In the genomic region with DNA sequence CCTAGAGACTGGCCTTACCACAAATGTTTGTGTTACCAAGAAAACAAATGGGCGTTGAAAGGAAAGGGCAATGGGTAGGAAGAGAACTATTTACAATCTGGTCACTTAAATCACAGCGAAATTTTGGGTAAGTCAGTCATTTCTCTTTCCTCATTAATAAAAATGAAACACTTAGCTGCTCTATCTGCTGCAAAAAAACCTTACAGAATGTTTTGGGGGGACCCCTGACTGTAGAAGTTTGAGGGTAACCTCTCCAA, we compare ENCODE assay signal across 8 cellular contexts. TPM values are rescaled to one million over a fixed set of nuclear protein-coding genes. Genes with fewer than 3 reads are reported as not detected.
DNase-seq lines count a peak whose midpoint lies in the region; ATAC-seq, FAIRE-seq and TF ChIP-seq lines count a peak whose summit lies in the region.

No MANE protein-coding gene starts in this region.

- H3K27ac ChIP-seq in cardiac muscle cell (peak overlapping the region; percentile 96), GM12878 (ENCODE audit: control insufficient read depth, insufficient read depth) (peak overlapping the region; percentile 81), urinary bladder (ENCODE audit: low read depth) (peak overlapping the region; percentile 84)

- CTCF ChIA-PET in GM12878 (lab: Yijun Ruan, JAX) (interaction anchor here (0.9 to 2.8 kb wide), 6 partner anchors 30 to 195 kb away, joined by 3 to 24 read pairs (median 4); no protein-coding TSS in a partner anchor), GM10248 (lab: Yijun Ruan, JAX) (interaction anchor here (0.8 to 2.0 kb wide), 6 partner anchors 9 to 39 kb away, joined by 3 to 5 read pairs (median 4); a partner anchor contains a TSS)

- no peaks in the 10 kb centered on the region for H3K36me3 ChIP-seq in cardiac muscle cell
- peaks cover 0 to 7% of the 10 kb centered on the region in 2 experiments; a peak in 2 of 4 replicates for H3K36me3 ChIP-seq in GM12878 (ENCODE audit: control insufficient read depth in 2 of 2, insufficient read depth in 2 of 2, low read length in 1 of 2)
- no peaks in the 10 kb centered on the region for H3K36me3 ChIP-seq in urinary bladder (ENCODE audit: insufficient read depth)

- H3K27me3 ChIP-seq in cardiac muscle cell: no peaks in the 10 kb centered on the region
- no peaks in the 10 kb centered on the region for H3K27me3 ChIP-seq in GM12878 (replicated peaks in 1 of 2; ENCODE audit: control insufficient read depth in 2 of 2, insufficient read depth in 2 of 2, low read length in 1 of 2)

- BruUV-seq in GM12878 (replicated peaks; lab: Mats Ljungman, UMichigan): TSS peak; percentile 94

- H4K20me1 ChIP-seq in GM12878 (ENCODE audit: control insufficient read depth, insufficient read depth): no peaks in the 10 kb centered on the region

- peak overlapping the region; percentile 72 for H3K4me3 ChIP-seq in cardiac muscle cell
- peak overlapping the region; percentile 84 for H3K4me3 ChIP-seq in GM12878
- H3K4me3 ChIP-seq in urinary bladder (ENCODE audit: low read depth, low read length): peak overlapping the region; percentile 90

- peak; percentile 18 for FAIRE-seq in GM12878 (lab: Jason Lieb, UNC)

- no peak for DNase-seq in cardiac muscle cell (ENCODE audit: low read depth in 1 of 2, low spot score in 1 of 2)
- DNase-seq in left ventricle myocardium superior: no peak
- no peak for DNase-seq in GM12878 (ENCODE audit: low read depth, low spot score)
- no peak for DNase-seq in memory B cell (ENCODE audit: low spot score in 2 of 2)
- DNase-seq in HPDE6-E6E7 (ENCODE audit: extremely low spot score): no peak
- no peak for DNase-seq in GM10248 (ENCODE audit: extremely low spot score)

- peak overlapping the region; percentile 93 for H2AFZ ChIP-seq in GM12878 (ENCODE audit: control insufficient read depth, low read depth, low read length)

- no peaks in the 10 kb centered on the region for H3K9me3 Mint-ChIP-seq in memory B cell

- in situ Hi-C loops in GM12878 (cut with MboI): no loop called here

- ATAC-seq in left ventricle myocardium superior (no peak), GM12878 (no peak), memory B cell (ENCODE audit: low read depth) (no peak), HG03175 (IDR thresholded peaks at IDR 0.05; ENCODE audit: unreplicated experiment) (no peak)

- TF ChIP-seq RAD21 in GM12878 (IDR thresholded peaks at IDR 0.05; ENCODE audit: insufficient read depth, low read depth, low read length): no peak

- peaks cover 26% of the 10 kb centered on the region for H3K4me1 Mint-ChIP-seq in memory B cell

- H3K4me3 Mint-ChIP-seq in memory B cell: peak overlapping the region; percentile 90

- H3K4me2 ChIP-seq in GM12878 (ENCODE audit: control insufficient read depth, insufficient read depth): peak overlapping the region; percentile 84

- POLR2A ChIA-PET in GM12878 (lab: Charles Lee) (interaction anchor here (0.5 to 3.3 kb wide), 11 partner anchors 10 to 260 kb away, joined by 3 to 29 read pairs (median 4); a partner anchor contains a TSS), GM10248 (lab: Yijun Ruan, JAX) (interaction anchor here (0.5 to 0.7 kb wide), 4 partner anchors 11 to 92 kb away, joined by 3 to 4 read pairs (median 3); no protein-coding TSS in a partner anchor)

- no peak for TF ChIP-seq CTCF in cardiac muscle cell (IDR thresholded peaks at IDR 0.05; ENCODE audit: low read depth, low read length)
- TF ChIP-seq CTCF in GM12878 (IDR thresholded peaks at IDR 0.05 in 2 of 3, conservative IDR thresholded peaks at IDR 0.05 in 1 of 3; ENCODE audit: control insufficient read depth in 2 of 3, extremely low read depth in 1 of 3, insufficient read depth in 1 of 3, low read depth in 3 of 3, low read length in 3 of 3): no peak
- no peak for TF ChIP-seq CTCF in GM10248 (IDR thresholded peaks at IDR 0.05; ENCODE audit: control extremely low read depth, extremely low read depth, low read depth, missing control alignments)

- H3K79me2 ChIP-seq in GM12878 (ENCODE audit: control insufficient read depth, insufficient read depth, low read length): peaks cover 61% of the 10 kb centered on the region

- no peaks in the 10 kb centered on the region for H3K27me3 Mint-ChIP-seq in memory B cell

- H3K9ac ChIP-seq in GM12878 (ENCODE audit: control insufficient read depth, insufficient read depth, low read length): peak overlapping the region; percentile 77

- H3K36me3 Mint-ChIP-seq in memory B cell: no peaks in the 10 kb centered on the region

- H3K27ac Mint-ChIP-seq in memory B cell: peak overlapping the region; percentile 88

- TF ChIP-seq POLR2A in GM12878 (IDR thresholded peaks at IDR 0.05; ENCODE audit: low read depth, low read length): no peak

- WGBS in GM12878 (ENCODE audit: insufficient coverage, insufficient replicate concordance, low lambda C conversion rate, missing lambda C conversion rate): 4% methylated on average over 2 of the region's 2 CpGs
- 8% methylated on average over 2 of the region's 2 CpGs for WGBS in urinary bladder

- SMC1A ChIA-PET in GM12878 (lab: Charles Lee; ENCODE audit: uncharacterized antibody, unreplicated experiment): interaction anchor here (0.9 to 1.9 kb wide), 7 partner anchors 11 to 186 kb away, joined by 3 to 8 read pairs (median 4); a partner anchor contains a TSS

- no peak for TF ChIP-seq EP300 in GM12878 (IDR thresholded peaks at IDR 0.05; ENCODE audit: borderline replicate concordance in 1 of 2, control insufficient read depth in 1 of 2, low read depth in 2 of 2, low read length in 2 of 2)

- RAD21 ChIA-PET in GM12878 (lab: Charles Lee; ENCODE audit: unreplicated experiment): interaction anchor here (0.8 to 1.4 kb wide), 5 partner anchors 25 to 239 kb away, joined by 3 to 4 read pairs (median 3); a partner anchor contains a TSS

- H3K4me1 ChIP-seq in cardiac muscle cell (ENCODE audit: low read depth) (peaks cover 33% of the 10 kb centered on the region), GM12878 (ENCODE audit: control insufficient read depth, insufficient read depth, low read length) (peaks cover 29% of the 10 kb centered on the region), urinary bladder (ENCODE audit: insufficient read depth) (peaks cover 3% of the 10 kb centered on the region)

- intact Hi-C loops in left ventricle myocardium superior (cut with micrococcal nuclease): no loop called here
- intact Hi-C loops in GM12878 (cut with micrococcal nuclease; ENCODE audit: unreplicated experiment): loop anchor here (1.0 to 2.0 kb wide), 3 partner anchors 27 to 283 kb away; a partner anchor contains a TSS

- H3K9me3 ChIP-seq in cardiac muscle cell (ENCODE audit: low read depth) (no peaks in the 10 kb centered on the region), GM12878 (replicated peaks; ENCODE audit: control insufficient read depth, insufficient read depth, low read length) (no peaks in the 10 kb centered on the region)

RNA-seq across cellular contexts. Expression of a gene that starts 0.7 kb away (rescaled TPM):
- 77.6 and 213 TPM in 2 replicates for total RNA-seq in cardiac muscle cell
- 220 and 235 TPM in 2 replicates for polyA plus RNA-seq in cardiac muscle cell
- 84.4 TPM for total RNA-seq in left ventricle myocardium superior
- total RNA-seq in GM12878 (2013; cell fraction: nucleolus; rRNA removed): 39.9 and 49.1 TPM in 2 replicates
- total RNA-seq in GM12878 (2014; rRNA removed): 116 and 120 TPM in 2 replicates
- 113 and 129 TPM in 2 replicates for total RNA-seq in GM12878 (2014; rRNA removed; fragmentation: Illumina TruSeq; extraction: Trizol)
- total RNA-seq in GM12878 (2021): 128 and 130 TPM in 2 replicates
- 66.0 TPM for polyA plus RNA-seq in GM12878 (2011; ENCODE audit: low read depth)
- polyA plus RNA-seq in GM12878 (2011; rRNA removed): 83.7 and 155 TPM in 2 replicates
- 219 and 321 TPM in 2 replicates for polyA plus RNA-seq in GM12878 (2011; cell fraction: cytosol; rRNA removed)
- 147 and 148 TPM in 2 replicates for polyA plus RNA-seq in GM12878 (2011; cell fraction: nucleus; rRNA removed)
- polyA plus RNA-seq in GM12878 (2012): 129 and 131 TPM in 2 replicates
- polyA plus RNA-seq in GM12878 (2014; fragmentation: Illumina TruSeq; extraction: Trizol): 152 and 185 TPM in 2 replicates
- 100 to 1,000 TPM; 220 to 245 TPM for polyA plus RNA-seq in GM12878 (2014; fragmentation: Nextera tagmentation; extraction: Ambion mirVana)
- polyA plus RNA-seq in GM12878 (2014; rRNA removed): 212 and 231 TPM in 2 replicates
- 100 to 1,000 TPM; 323 to 342 TPM for polyA plus RNA-seq in GM12878 (2016; fragmentation: Nextera tagmentation; extraction: Ambion mirVana)
- polyA minus RNA-seq in GM12878 (2011; rRNA and poly(A)+ RNA removed): 273 and 286 TPM in 2 replicates
- polyA minus RNA-seq in GM12878 (2011; cell fraction: cytosol; rRNA and poly(A)+ RNA removed): 99.0 and 131 TPM in 2 replicates
- polyA minus RNA-seq in GM12878 (2011; cell fraction: nucleus; rRNA and poly(A)+ RNA removed): 32.8 and 49.0 TPM in 2 replicates
- 70.6 TPM for total RNA-seq in urinary bladder
- 117 TPM for polyA plus RNA-seq in urinary bladder

RNA-seq across cellular contexts. Expression of a gene that starts 1.5 kb away (rescaled TPM):
- total RNA-seq in cardiac muscle cell: 42.1 and 61.8 TPM in 2 replicates
- polyA plus RNA-seq in cardiac muscle cell: 65.2 and 70.2 TPM in 2 replicates
- total RNA-seq in left ventricle myocardium superior: 20.8 TPM
- 55.0 and 58.0 TPM in 2 replicates for total RNA-seq in GM12878 (2013; cell fraction: nucleolus; rRNA removed)
- 26.7 and 29.0 TPM in 2 replicates for total RNA-seq in GM12878 (2014; rRNA removed)
- total RNA-seq in GM12878 (2014; rRNA removed; fragmentation: Illumina TruSeq; extraction: Trizol): 14.9 and 15.1 TPM in 2 replicates
- 31.4 and 36.6 TPM in 2 replicates for total RNA-seq in GM12878 (2021)
- 15.2 TPM for polyA plus RNA-seq in GM12878 (2011; ENCODE audit: low read depth)
- polyA plus RNA-seq in GM12878 (2011; rRNA removed): 16.2 and 22.4 TPM in 2 replicates
- polyA plus RNA-seq in GM12878 (2011; cell fraction: cytosol; rRNA removed): 29.9 and 40.6 TPM in 2 replicates
- polyA plus RNA-seq in GM12878 (2011; cell fraction: nucleus; rRNA removed): 311 and 313 TPM in 2 replicates
- polyA plus RNA-seq in GM12878 (2012): 30.9 and 36.2 TPM in 2 replicates
- 9.4 and 20.1 TPM in 2 replicates for polyA plus RNA-seq in GM12878 (2014; fragmentation: Illumina TruSeq; extraction: Trizol)
- polyA plus RNA-seq in GM12878 (2014; fragmentation: Nextera tagmentation; extraction: Ambion mirVana): 1 to 10 TPM; 1.1 to 5.7 TPM
- 44.4 and 51.2 TPM in 2 replicates for polyA plus RNA-seq in GM12878 (2014; rRNA removed)
- polyA plus RNA-seq in GM12878 (2016; fragmentation: Nextera tagmentation; extraction: Ambion mirVana): 10 to 100 TPM; 41.7 to 45.7 TPM
- polyA minus RNA-seq in GM12878 (2011; rRNA and poly(A)+ RNA removed): 8.7 and 19.5 TPM in 2 replicates
- 8.7 and 11.4 TPM in 2 replicates for polyA minus RNA-seq in GM12878 (2011; cell fraction: cytosol; rRNA and poly(A)+ RNA removed)
- 29.0 and 39.4 TPM in 2 replicates for polyA minus RNA-seq in GM12878 (2011; cell fraction: nucleus; rRNA and poly(A)+ RNA removed)
- 16.5 TPM for total RNA-seq in urinary bladder
- 49.4 TPM for polyA plus RNA-seq in urinary bladder

RNA-seq across cellular contexts. Expression of a gene that starts 3.9 kb away (rescaled TPM):
- total RNA-seq in cardiac muscle cell (75.3 and 80.7 TPM in 2 replicates), left ventricle myocardium superior (32.6 TPM), GM12878 (2014; rRNA removed) (31.9 and 35.8 TPM in 2 replicates), GM12878 (2014; rRNA removed; fragmentation: Illumina TruSeq; extraction: Trizol) (12.7 and 13.6 TPM in 2 replicates), GM12878 (2021) (27.3 and 30.0 TPM in 2 replicates), urinary bladder (27.2 TPM)
- polyA plus RNA-seq in cardiac muscle cell (61.3 and 68.3 TPM in 2 replicates), GM12878 (2011; rRNA removed) (21.9 and 30.6 TPM in 2 replicates), GM12878 (2014; fragmentation: Illumina TruSeq; extraction: Trizol) (6.5 and 10.9 TPM in 2 replicates), GM12878 (2014; fragmentation: Nextera tagmentation; extraction: Ambion mirVana) (1 to 10 TPM; 2.5 to 7.7 TPM), GM12878 (2014; rRNA removed) (27.5 TPM in 2 replicates), GM12878 (2016; fragmentation: Nextera tagmentation; extraction: Ambion mirVana) (10 to 100 TPM; 15.3 to 36.7 TPM), urinary bladder (42.2 TPM)
- 7.5 and 9.4 TPM in 2 replicates for total RNA-seq in GM12878 (2013; cell fraction: nucleolus; rRNA removed)
- polyA plus RNA-seq in GM12878 (2011; ENCODE audit: low read depth): 10.3 TPM
- 33.7 and 42.8 TPM in 2 replicates for polyA plus RNA-seq in GM12878 (2011; cell fraction: cytosol; rRNA removed)
- polyA plus RNA-seq in GM12878 (2011; cell fraction: nucleus; rRNA removed): 18.9 and 22.1 TPM in 2 replicates
- 14.7 and 15.7 TPM in 2 replicates for polyA plus RNA-seq in GM12878 (2012)
- polyA minus RNA-seq in GM12878 (2011; rRNA and poly(A)+ RNA removed): 20.9 and 25.8 TPM in 2 replicates
- polyA minus RNA-seq in GM12878 (2011; cell fraction: cytosol; rRNA and poly(A)+ RNA removed): 9.9 and 13.7 TPM in 2 replicates
- 7.6 and 9.6 TPM in 2 replicates for polyA minus RNA-seq in GM12878 (2011; cell fraction: nucleus; rRNA and poly(A)+ RNA removed)

RNA-seq across cellular contexts. Expression of a gene that starts 26.9 kb away (rescaled TPM):
- total RNA-seq in cardiac muscle cell: 89.6 and 95.7 TPM in 2 replicates
- 68.3 and 87.8 TPM in 2 replicates for polyA plus RNA-seq in cardiac muscle cell
- total RNA-seq in left ventricle myocardium superior: 31.8 TPM
- 75.8 and 77.6 TPM in 2 replicates for total RNA-seq in GM12878 (2013; cell fraction: nucleolus; rRNA removed)
- 50.3 and 53.7 TPM in 2 replicates for total RNA-seq in GM12878 (2014; rRNA removed)
- 38.1 and 42.1 TPM in 2 replicates for total RNA-seq in GM12878 (2014; rRNA removed; fragmentation: Illumina TruSeq; extraction: Trizol)
- total RNA-seq in GM12878 (2021): 71.7 and 78.5 TPM in 2 replicates
- polyA plus RNA-seq in GM12878 (2011; ENCODE audit: low read depth): 26.0 TPM
- 18.7 and 37.8 TPM in 2 replicates for polyA plus RNA-seq in GM12878 (2011; rRNA removed)
- 47.8 and 57.6 TPM in 2 replicates for polyA plus RNA-seq in GM12878 (2011; cell fraction: cytosol; rRNA removed)
- polyA plus RNA-seq in GM12878 (2011; cell fraction: nucleus; rRNA removed): 232 and 265 TPM in 2 replicates
- 44.4 and 51.4 TPM in 2 replicates for polyA plus RNA-seq in GM12878 (2012)
- 24.1 and 53.0 TPM in 2 replicates for polyA plus RNA-seq in GM12878 (2014; fragmentation: Illumina TruSeq; extraction: Trizol)
- 1 to 10 TPM; 1.2 to 2.2 TPM for polyA plus RNA-seq in GM12878 (2014; fragmentation: Nextera tagmentation; extraction: Ambion mirVana)
- 56.1 and 63.2 TPM in 2 replicates for polyA plus RNA-seq in GM12878 (2014; rRNA removed)
- polyA plus RNA-seq in GM12878 (2016; fragmentation: Nextera tagmentation; extraction: Ambion mirVana): 10 to 100 TPM; 82.2 to 86.0 TPM
- polyA minus RNA-seq in GM12878 (2011; rRNA and poly(A)+ RNA removed): 70.8 and 109 TPM in 2 replicates
- 38.8 and 51.8 TPM in 2 replicates for polyA minus RNA-seq in GM12878 (2011; cell fraction: cytosol; rRNA and poly(A)+ RNA removed)
- polyA minus RNA-seq in GM12878 (2011; cell fraction: nucleus; rRNA and poly(A)+ RNA removed): 39.8 and 66.8 TPM in 2 replicates
- total RNA-seq in urinary bladder: 31.8 TPM
- 43.2 TPM for polyA plus RNA-seq in urinary bladder

RNA-seq across cellular contexts. Expression of a gene that starts 38.7 kb away (rescaled TPM):
- total RNA-seq in cardiac muscle cell: 2.2 and 4.8 TPM in 2 replicates
- 0.32 and 0.73 TPM in 2 replicates for polyA plus RNA-seq in cardiac muscle cell
- total RNA-seq in left ventricle myocardium superior: not detected
- total RNA-seq in GM12878 (2013; cell fraction: nucleolus; rRNA removed): not detected in 2 replicates
- 0.40 TPM in 1 of 2 replicates, not detected in the other for total RNA-seq in GM12878 (2014; rRNA removed)
- total RNA-seq in GM12878 (2014; rRNA removed; fragmentation: Illumina TruSeq; extraction: Trizol): not detected in 2 replicates
- 0.92 TPM in 1 of 2 replicates, not detected in the other for total RNA-seq in GM12878 (2021)
- polyA plus RNA-seq in GM12878 (2011; ENCODE audit: low read depth): not detected
- polyA plus RNA-seq in GM12878 (2011; rRNA removed): 0.20 TPM in 1 of 2 replicates, not detected in the other
- polyA plus RNA-seq in GM12878 (2011; cell fraction: cytosol; rRNA removed): 0.31 and 0.60 TPM in 2 replicates
- 4.7 and 5.7 TPM in 2 replicates for polyA plus RNA-seq in GM12878 (2011; cell fraction: nucleus; rRNA removed)
- 0.81 and 2.4 TPM in 2 replicates for polyA plus RNA-seq in GM12878 (2012)
- 0.28 TPM in 1 of 2 replicates, not detected in the other for polyA plus RNA-seq in GM12878 (2014; fragmentation: Illumina TruSeq; extraction: Trizol)
- polyA plus RNA-seq in GM12878 (2014; fragmentation: Nextera tagmentation; extraction: Ambion mirVana): under 1 TPM in 1 of 2 experiments, not detected in 1; 0.11 TPM
- 0.60 and 0.99 TPM in 2 replicates for polyA plus RNA-seq in GM12878 (2014; rRNA removed)
- polyA plus RNA-seq in GM12878 (2016; fragmentation: Nextera tagmentation; extraction: Ambion mirVana): under 1 TPM in 1 of 2 experiments, not detected in 1; 0.21 TPM
- 0.36 TPM in 1 of 2 replicates, not detected in the other for polyA minus RNA-seq in GM12878 (2011; rRNA and poly(A)+ RNA removed)
- polyA minus RNA-seq in GM12878 (2011; cell fraction: cytosol; rRNA and poly(A)+ RNA removed): not detected in 2 replicates
- 0.48 TPM in 1 of 2 replicates, not detected in the other for polyA minus RNA-seq in GM12878 (2011; cell fraction: nucleus; rRNA and poly(A)+ RNA removed)
- not detected for total RNA-seq in urinary bladder
- 1.9 TPM for polyA plus RNA-seq in urinary bladder
